Comparison of ENCODE assay signal across 20 cellular contexts in the genomic region with DNA sequence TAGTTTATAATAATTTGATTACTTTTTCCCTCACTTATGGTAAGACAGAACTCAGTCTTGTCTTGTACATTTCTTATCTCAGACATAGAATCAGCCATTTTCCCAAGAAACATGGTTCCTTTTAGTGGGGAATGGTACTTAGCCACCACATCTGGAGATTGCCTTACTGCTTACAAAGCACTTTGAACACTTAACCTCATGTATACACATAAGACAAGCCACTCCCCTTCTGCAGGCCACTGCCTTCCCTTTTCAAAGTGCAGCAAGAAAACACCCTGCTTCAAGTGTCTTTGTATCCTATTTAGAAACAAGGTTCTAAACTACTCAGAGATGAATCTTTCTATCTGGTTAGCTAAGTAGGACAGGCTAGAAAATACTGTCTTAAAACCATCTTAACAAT.
A peak's percentile ranks its signal among the peaks of the same experiment; 100 is the strongest.
DNase-seq lines count a peak whose midpoint lies in the region; ATAC-seq and TF ChIP-seq lines count a peak whose summit lies in the region.
"Had no signal": no experiment of that assay in that cellular context is flagged by ENCODE, and none has a peak within 500 bp of the region (broad histone marks: within the 10 kb centered on the region; RNA-seq: fewer than 3 reads in every experiment).

No MANE protein-coding gene starts in this region.

- H4K5ac ChIP-seq in IMR-90 (ENCODE audit: low read depth, low read length), result no peak overlapping the region

- H2BK15ac ChIP-seq in IMR-90 (ENCODE audit: low read depth, low read length) (no peak overlapping the region), neuronal stem cell (ENCODE audit: low read length) (no peak overlapping the region)

- H3K23ac ChIP-seq in IMR-90 (ENCODE audit: low read depth, low read length), result no peak overlapping the region
- no peak overlapping the region for H3K23ac ChIP-seq in neuronal stem cell (ENCODE audit: low read depth, low read length, poor library complexity)

- no peaks in the 10 kb centered on the region for H3K36me3 ChIP-seq in IMR-90 (ENCODE audit: control insufficient read depth, insufficient read depth, low read length)
- H3K36me3 ChIP-seq in SJSA1, result no peaks in the 10 kb centered on the region
- H3K36me3 ChIP-seq in fibroblast of lung (ENCODE audit: control insufficient read depth, insufficient read depth, low read length), result no peaks in the 10 kb centered on the region
- no peaks in the 10 kb centered on the region for H3K36me3 ChIP-seq in neuronal stem cell (replicated peaks in 1 of 2; ENCODE audit: control insufficient read depth in 2 of 2, insufficient read depth in 2 of 2, low read length in 2 of 2)
- H3K36me3 ChIP-seq: breast epithelium, neutrophil, sigmoid colon had no signal

- no peak overlapping the region for H3K56ac ChIP-seq in IMR-90 (ENCODE audit: extremely low read depth, insufficient read depth, low read length)

- H3K18ac ChIP-seq in IMR-90 (ENCODE audit: low read depth, low read length) (no peak overlapping the region), neuronal stem cell (ENCODE audit: low read length) (no peak overlapping the region)

- TF ChIP-seq POLR2A in IMR-90 (IDR thresholded peaks at IDR 0.05; ENCODE audit: low read depth, low read length), result no peak

- H2BK5ac ChIP-seq in IMR-90 (ENCODE audit: low read depth, low read length, poor library complexity, severe bottlenecking) (no peak overlapping the region), neuronal stem cell (ENCODE audit: low read length) (no peak overlapping the region)

- in situ Hi-C loops in IMR-90 (cut with MboI; ENCODE audit: low sequenced_read_pairs), result no loop called here

- H3K79me2 ChIP-seq in fibroblast of lung (ENCODE audit: control insufficient read depth, insufficient read depth, low read length), result no peaks in the 10 kb centered on the region

- intact Hi-C loops in IMR-90 (cut with micrococcal nuclease), result loop anchor here (2.0 to 10.0 kb wide), 2 partner anchors 46 to 148 kb away; no protein-coding TSS in a partner anchor

- H2AFZ ChIP-seq in IMR-90 (replicated peaks; ENCODE audit: low read length, poor library complexity) (no peak overlapping the region), fibroblast of lung (ENCODE audit: low read length) (peak overlapping the region; percentile 30), neuronal stem cell (ENCODE audit: low read length) (peak overlapping the region; percentile 46)

- no peak overlapping the region; the same call in 1 of the 2 replicates for H2BK20ac ChIP-seq in IMR-90 (ENCODE audit: low read depth, low read length)

- peak; percentile 50 for DNase-seq in IMR-90
- no peak for DNase-seq in SJSA1 (ENCODE audit: low read depth in 1 of 2, low spot score in 2 of 2)
- peak; percentile 46 to 71 for DNase-seq in fibroblast of lung (ENCODE audit: low read depth in 2 of 2)
- DNase-seq in neuronal stem cell (ENCODE audit: low spot score), result no peak
- no peak for DNase-seq in RWPE1 (ENCODE audit: low spot score)
- DNase-seq: activated CD4-positive, alpha-beta T cell treated with anti-CD3 and anti-CD28 coated beads for 36 hours; activated CD8-positive, alpha-beta memory T cell treated with anti-CD3 and anti-CD28 coated beads, Interleukin-2, amount 50 U/mL, for 4 hours; activated naive CD4-positive, alpha-beta T cell treated with anti-CD3 and anti-CD28 coated beads, Interleukin-2, amount 10 ng/mL, durations not matched to agents 7 days and 5 days; DMS79; NCI-H2171; NK-92 treated with Interleukin-12 subunit alpha and Interleukin-12 subunit beta, amount 100 ng/mL, for 24 hours; Right ventricle myocardium superior; sigmoid colon; stimulated activated CD4-positive, alpha-beta T cell treated with anti-CD3 and anti-CD28 coated beads, Interleukin-4, amount 100 ng/mL, for 1 hour had no signal

- peak overlapping the region; percentile 46 for H3K4me2 ChIP-seq in IMR-90 (ENCODE audit: low read depth, low read length)
- H3K4me2 ChIP-seq in fibroblast of lung (ENCODE audit: extremely low read depth, insufficient read depth, low read length), result peak overlapping the region; percentile 27
- no peak overlapping the region for H3K4me2 ChIP-seq in neuronal stem cell (ENCODE audit: insufficient read depth, low read length, poor library complexity, severe bottlenecking)

- BruUV-seq in IMR-90 (replicated peaks; lab: Mats Ljungman, UMichigan), result no TSS peak

- H3K27me3 ChIP-seq in IMR-90 (ENCODE audit: control insufficient read depth, insufficient read depth, low read length) (no peaks in the 10 kb centered on the region), SJSA1 (replicated peaks) (no peaks in the 10 kb centered on the region), fibroblast of lung (ENCODE audit: control insufficient read depth, insufficient read depth, low read length) (no peaks in the 10 kb centered on the region), neuronal stem cell (ENCODE audit: control insufficient read depth in 3 of 3, insufficient read depth in 3 of 3, low read depth in 1 of 3, low read length in 3 of 3) (no peaks in the 10 kb centered on the region)
- H3K27me3 ChIP-seq: breast epithelium, neutrophil, sigmoid colon had no signal

- H2AK5ac ChIP-seq in IMR-90 (ENCODE audit: low read depth, low read length) (no peak overlapping the region), neuronal stem cell (ENCODE audit: low read depth, low read length) (no peak overlapping the region)

- H4K91ac ChIP-seq in IMR-90 (ENCODE audit: insufficient read depth, low read depth, low read length) (no peak overlapping the region), neuronal stem cell (ENCODE audit: low read depth, low read length, poor library complexity) (no peak overlapping the region)

- H3K79me1 ChIP-seq in IMR-90 (ENCODE audit: low read depth in 1 of 2, low read length in 2 of 2) (no peaks in the 10 kb centered on the region), neuronal stem cell (ENCODE audit: low read depth, low read length) (no peaks in the 10 kb centered on the region)

- no peak overlapping the region for H3K27ac ChIP-seq in IMR-90 (ENCODE audit: insufficient read depth, low read length)
- peak overlapping the region; percentile 14 for H3K27ac ChIP-seq in SJSA1
- H3K27ac ChIP-seq in fibroblast of lung (ENCODE audit: insufficient read depth, low read length), result no peak overlapping the region
- H3K27ac ChIP-seq in neuronal stem cell (replicated peaks; ENCODE audit: low read length), result no peak overlapping the region
- no peak overlapping the region for H3K27ac ChIP-seq in RWPE1
- H3K27ac ChIP-seq: breast epithelium, C4-2B, neutrophil, sigmoid colon had no signal

- H3K4me1 ChIP-seq in IMR-90 (ENCODE audit: control insufficient read depth, insufficient read depth, low read length) (0 out of 2 replicates have a peak, but pooled peaks cover 2% of the 10 kb centered on the region), SJSA1 (replicated peaks) (peaks cover 14% of the 10 kb centered on the region), fibroblast of lung (ENCODE audit: control insufficient read depth, extremely low read depth, insufficient read depth, low read length) (peaks cover 2% of the 10 kb centered on the region), neuronal stem cell (ENCODE audit: control insufficient read depth in 2 of 2, insufficient read depth in 1 of 2, low read depth in 1 of 2, low read length in 2 of 2) (peaks cover 8 to 9% of the 10 kb centered on the region in 2 donors)
- H3K4me1 ChIP-seq: breast epithelium, sigmoid colon had no signal

- H3K4me3 ChIP-seq in IMR-90 (ENCODE audit: insufficient read depth, low read depth, low read length) (no peak overlapping the region), SJSA1 (no peak overlapping the region), fibroblast of lung (replicated peaks in 1 of 4; ENCODE audit: control extremely low read depth in 1 of 4, insufficient read depth in 1 of 4, low read depth in 3 of 4, low read length in 4 of 4) (no peak overlapping the region), neuronal stem cell (ENCODE audit: low read length in 2 of 2) (no peak overlapping the region)
- H3K4me3 ChIP-seq: breast epithelium, sigmoid colon had no signal

- H2BK12ac ChIP-seq in neuronal stem cell (ENCODE audit: low read length), result no peak overlapping the region

- H3K9me3 ChIP-seq in IMR-90 (ENCODE audit: control insufficient read depth, insufficient read depth, low read length), result no peaks in the 10 kb centered on the region
- no peaks in the 10 kb centered on the region for H3K9me3 ChIP-seq in SJSA1 (replicated peaks)
- H3K9me3 ChIP-seq in fibroblast of lung (ENCODE audit: control insufficient read depth, insufficient read depth, low read depth, low read length), result no peaks in the 10 kb centered on the region
- no peaks in the 10 kb centered on the region for H3K9me3 ChIP-seq in neuronal stem cell (replicated peaks in 1 of 2; ENCODE audit: control insufficient read depth in 2 of 2, insufficient read depth in 1 of 2, low read depth in 1 of 2, low read length in 2 of 2)
- H3K9me3 ChIP-seq: breast epithelium, neutrophil, sigmoid colon had no signal

- H3K14ac ChIP-seq in IMR-90 (replicated peaks; ENCODE audit: low read depth, low read length), result no peak overlapping the region
- H3K14ac ChIP-seq in neuronal stem cell (ENCODE audit: low read length), result no peak overlapping the region

- H4K8ac ChIP-seq in IMR-90 (ENCODE audit: low read depth in 2 of 2, low read length in 2 of 2) (no peak overlapping the region), neuronal stem cell (ENCODE audit: low read depth, low read length) (no peak overlapping the region)

- no peak overlapping the region for H3K9ac ChIP-seq in IMR-90 (ENCODE audit: low read depth, low read length)
- H3K9ac ChIP-seq in fibroblast of lung (ENCODE audit: insufficient read depth, low read length), result no peak overlapping the region
- no peak overlapping the region for H3K9ac ChIP-seq in neuronal stem cell (ENCODE audit: low read depth, low read length, poor library complexity)

- POLR2A ChIA-PET in IMR-90 (lab: Charles Lee; ENCODE audit: unreplicated experiment) (no interaction called here), RWPE1 (lab: Yijun Ruan, JAX; ENCODE audit: low non-redundant PET) (no interaction called here)

- TF ChIP-seq RAD21 in IMR-90 (IDR thresholded peaks at IDR 0.05; ENCODE audit: low read length), result no peak

- no peaks in the 10 kb centered on the region for H3K9me1 ChIP-seq in IMR-90 (ENCODE audit: insufficient read depth, low read length)

- no peaks in the 10 kb centered on the region for H4K20me1 ChIP-seq in IMR-90 (ENCODE audit: insufficient read depth, low read length)
- H4K20me1 ChIP-seq in fibroblast of lung (ENCODE audit: control insufficient read depth, extremely low read depth, insufficient read depth, low read length), result no peaks in the 10 kb centered on the region

- H3K4ac ChIP-seq in IMR-90 (ENCODE audit: low read depth, low read length) (no peak overlapping the region), neuronal stem cell (ENCODE audit: low read length) (no peak overlapping the region)

- TF ChIP-seq CTCF in IMR-90 (conservative IDR thresholded peaks at IDR 0.05; ENCODE audit: low read depth, low read length), result no peak
- no peak for TF ChIP-seq CTCF in fibroblast of lung (conservative IDR thresholded peaks at IDR 0.05 in 1 of 2, IDR thresholded peaks at IDR 0.05 in 1 of 2; ENCODE audit: low read depth in 1 of 2, low read length in 2 of 2)
- no peak for TF ChIP-seq CTCF in RWPE1 (conservative IDR thresholded peaks at IDR 0.05; ENCODE audit: low read depth)

- H2BK120ac ChIP-seq in IMR-90 (ENCODE audit: low read depth, low read length), result no peak overlapping the region
- H2BK120ac ChIP-seq in neuronal stem cell (ENCODE audit: low read depth, low read length), result no peak overlapping the region

- CTCF ChIA-PET in IMR-90 (lab: Yijun Ruan, JAX) (no interaction called here), RWPE1 (lab: Yijun Ruan, JAX) (no interaction called here)

- dilution Hi-C loops in IMR-90 (cut with HindIII; ENCODE audit: low sequenced_read_pairs, unreplicated experiment), result no loop called here

- H2AK9ac ChIP-seq in IMR-90 (replicated peaks; ENCODE audit: low read depth, low read length, poor library complexity), result no peak overlapping the region

- ATAC-seq in IMR-90 (ENCODE audit: low read depth), result peak; percentile 81
- ATAC-seq in GM19452 (IDR thresholded peaks at IDR 0.05; ENCODE audit: unreplicated experiment), result no peak
- ATAC-seq in GM18502 (IDR thresholded peaks at IDR 0.05; ENCODE audit: poor library complexity, unreplicated experiment), result no peak
- ATAC-seq: activated CD4-positive, alpha-beta T cell treated with anti-CD3 and anti-CD28 coated beads for 36 hours; HCT116 had no signal

Comparison
In these comparisons a context has a peak if more than half of its experiments do, and no peak if none do; other contexts are left out.
1. DNase-seq: peak in IMR-90 (single experiment) and fibroblast of lung (2 of 2); none in SJSA1 (0 of 2), neuronal stem cell (single experiment) and RWPE1 (single experiment).